Comparison of ENCODE assay signal across 1 cellular context in the genomic region with DNA sequence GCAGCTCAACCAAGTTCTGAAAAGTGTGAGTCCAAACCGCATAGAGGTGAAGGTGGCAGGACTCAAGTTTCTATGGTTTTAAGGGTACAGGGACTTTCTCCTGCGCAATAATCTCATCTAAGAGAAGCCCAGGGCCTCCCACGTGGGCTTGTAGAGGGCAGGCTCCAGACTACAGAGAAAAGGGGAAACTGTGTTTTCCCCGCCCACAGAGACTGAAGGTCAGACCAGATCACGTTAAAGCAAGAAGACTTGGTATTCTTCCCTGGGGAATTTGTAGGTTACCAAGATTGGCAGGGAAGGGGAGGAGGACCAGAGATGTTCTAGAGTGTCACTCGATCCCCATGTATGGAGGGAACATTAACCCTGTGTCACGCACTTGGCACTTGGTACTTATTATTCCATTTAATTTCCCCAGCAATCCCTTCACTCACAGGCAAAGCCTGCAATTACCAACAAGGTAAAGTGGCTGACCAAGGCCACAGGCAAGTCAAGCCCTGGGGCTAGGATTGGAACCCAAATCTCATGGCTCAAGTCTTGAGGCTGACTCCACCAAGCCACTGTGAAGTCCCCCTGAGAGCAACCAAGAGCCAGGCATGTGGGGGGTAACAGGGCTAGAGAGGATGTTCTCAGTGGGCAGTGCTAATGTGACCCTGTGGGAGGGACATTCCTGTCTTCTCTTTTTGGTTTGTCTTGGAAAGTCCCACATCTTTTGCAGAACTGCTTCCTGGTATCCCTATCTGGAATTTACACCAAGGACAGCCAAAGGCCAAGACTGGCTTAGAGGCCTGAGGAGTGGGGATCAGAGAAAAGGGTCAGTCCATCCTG.
A peak's percentile ranks its signal among the peaks of the same experiment; 100 is the strongest.
TF ChIP-seq lines count a peak whose summit lies in the region.

No MANE protein-coding gene starts in this region.

TF ChIP-seq in GM12878, 131 proteins besides CTCF, POLR2A, EP300 and RAD21 (continued from another document and continues in another):
- TF ChIP-seq, protein P1, sequence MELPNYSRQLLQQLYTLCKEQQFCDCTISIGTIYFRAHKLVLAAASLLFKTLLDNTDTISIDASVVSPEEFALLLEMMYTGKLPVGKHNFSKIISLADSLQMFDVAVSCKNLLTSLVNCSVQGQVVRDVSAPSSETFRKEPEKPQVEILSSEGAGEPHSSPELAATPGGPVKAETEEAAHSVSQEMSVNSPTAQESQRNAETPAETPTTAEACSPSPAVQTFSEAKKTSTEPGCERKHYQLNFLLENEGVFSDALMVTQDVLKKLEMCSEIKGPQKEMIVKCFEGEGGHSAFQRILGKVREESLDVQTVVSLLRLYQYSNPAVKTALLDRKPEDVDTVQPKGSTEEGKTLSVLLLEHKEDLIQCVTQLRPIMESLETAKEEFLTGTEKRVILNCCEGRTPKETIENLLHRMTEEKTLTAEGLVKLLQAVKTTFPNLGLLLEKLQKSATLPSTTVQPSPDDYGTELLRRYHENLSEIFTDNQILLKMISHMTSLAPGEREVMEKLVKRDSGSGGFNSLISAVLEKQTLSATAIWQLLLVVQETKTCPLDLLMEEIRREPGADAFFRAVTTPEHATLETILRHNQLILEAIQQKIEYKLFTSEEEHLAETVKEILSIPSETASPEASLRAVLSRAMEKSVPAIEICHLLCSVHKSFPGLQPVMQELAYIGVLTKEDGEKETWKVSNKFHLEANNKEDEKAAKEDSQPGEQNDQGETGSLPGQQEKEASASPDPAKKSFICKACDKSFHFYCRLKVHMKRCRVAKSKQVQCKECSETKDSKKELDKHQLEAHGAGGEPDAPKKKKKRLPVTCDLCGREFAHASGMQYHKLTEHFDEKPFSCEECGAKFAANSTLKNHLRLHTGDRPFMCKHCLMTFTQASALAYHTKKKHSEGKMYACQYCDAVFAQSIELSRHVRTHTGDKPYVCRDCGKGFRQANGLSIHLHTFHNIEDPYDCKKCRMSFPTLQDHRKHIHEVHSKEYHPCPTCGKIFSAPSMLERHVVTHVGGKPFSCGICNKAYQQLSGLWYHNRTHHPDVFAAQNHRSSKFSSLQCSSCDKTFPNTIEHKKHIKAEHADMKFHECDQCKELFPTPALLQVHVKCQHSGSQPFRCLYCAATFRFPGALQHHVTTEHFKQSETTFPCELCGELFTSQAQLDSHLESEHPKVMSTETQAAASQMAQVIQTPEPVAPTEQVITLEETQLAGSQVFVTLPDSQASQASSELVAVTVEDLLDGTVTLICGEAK (IDR thresholded peaks at IDR 0.05; ENCODE audit: borderline replicate concordance) = no peak
- TF ChIP-seq YY1 (IDR thresholded peaks at IDR 0.05; ENCODE audit: low read depth, low read length) (no peak), POU2F2 (IDR thresholded peaks at IDR 0.05; ENCODE audit: borderline replicate concordance, low read depth, low read length) (no peak), POLR2AphosphoS5 (IDR thresholded peaks at IDR 0.05; ENCODE audit: low read length) (no peak), PML (IDR thresholded peaks at IDR 0.05; ENCODE audit: low read length) (peak; percentile 38; the same call in 1 of the 2 replicates), WRNIP1 (IDR thresholded peaks at IDR 0.05; ENCODE audit: borderline replicate concordance, low read depth, low read length) (no peak), BCLAF1 (IDR thresholded peaks at IDR 0.05) (no peak), SIX5 (IDR thresholded peaks at IDR 0.05; ENCODE audit: low read depth, low read length, severe bottlenecking) (no peak), SRF (IDR thresholded peaks at IDR 0.05; ENCODE audit: low read depth in 2 of 2, low read length in 2 of 2) (no peak), NR2C2 (IDR thresholded peaks at IDR 0.05; ENCODE audit: borderline replicate concordance, control insufficient read depth, insufficient read length, low read depth) (no peak), PAX8 (IDR thresholded peaks at IDR 0.05) (no peak), POLR2AphosphoS2 (IDR thresholded peaks at IDR 0.05; ENCODE audit: low read depth, low read length) (no peak), NFIC (IDR thresholded peaks at IDR 0.05; ENCODE audit: low read depth, low read length) (peak; percentile 74), RFX5 (IDR thresholded peaks at IDR 0.05; ENCODE audit: low read depth, low read length) (no peak), SP1 (IDR thresholded peaks at IDR 0.05; ENCODE audit: low read depth, low read length) (no peak), SIN3A (IDR thresholded peaks at IDR 0.05; ENCODE audit: low read depth, low read length) (no peak), LARP7 (IDR thresholded peaks at IDR 0.05) (no peak), HSF1 (IDR thresholded peaks at IDR 0.05; ENCODE audit: low read depth, low read length) (no peak), CBX5 (IDR thresholded peaks at IDR 0.05; ENCODE audit: low read depth) (no peak), KDM1A (IDR thresholded peaks at IDR 0.05; ENCODE audit: borderline replicate concordance) (no peak)
- TF ChIP-seq, protein P2, sequence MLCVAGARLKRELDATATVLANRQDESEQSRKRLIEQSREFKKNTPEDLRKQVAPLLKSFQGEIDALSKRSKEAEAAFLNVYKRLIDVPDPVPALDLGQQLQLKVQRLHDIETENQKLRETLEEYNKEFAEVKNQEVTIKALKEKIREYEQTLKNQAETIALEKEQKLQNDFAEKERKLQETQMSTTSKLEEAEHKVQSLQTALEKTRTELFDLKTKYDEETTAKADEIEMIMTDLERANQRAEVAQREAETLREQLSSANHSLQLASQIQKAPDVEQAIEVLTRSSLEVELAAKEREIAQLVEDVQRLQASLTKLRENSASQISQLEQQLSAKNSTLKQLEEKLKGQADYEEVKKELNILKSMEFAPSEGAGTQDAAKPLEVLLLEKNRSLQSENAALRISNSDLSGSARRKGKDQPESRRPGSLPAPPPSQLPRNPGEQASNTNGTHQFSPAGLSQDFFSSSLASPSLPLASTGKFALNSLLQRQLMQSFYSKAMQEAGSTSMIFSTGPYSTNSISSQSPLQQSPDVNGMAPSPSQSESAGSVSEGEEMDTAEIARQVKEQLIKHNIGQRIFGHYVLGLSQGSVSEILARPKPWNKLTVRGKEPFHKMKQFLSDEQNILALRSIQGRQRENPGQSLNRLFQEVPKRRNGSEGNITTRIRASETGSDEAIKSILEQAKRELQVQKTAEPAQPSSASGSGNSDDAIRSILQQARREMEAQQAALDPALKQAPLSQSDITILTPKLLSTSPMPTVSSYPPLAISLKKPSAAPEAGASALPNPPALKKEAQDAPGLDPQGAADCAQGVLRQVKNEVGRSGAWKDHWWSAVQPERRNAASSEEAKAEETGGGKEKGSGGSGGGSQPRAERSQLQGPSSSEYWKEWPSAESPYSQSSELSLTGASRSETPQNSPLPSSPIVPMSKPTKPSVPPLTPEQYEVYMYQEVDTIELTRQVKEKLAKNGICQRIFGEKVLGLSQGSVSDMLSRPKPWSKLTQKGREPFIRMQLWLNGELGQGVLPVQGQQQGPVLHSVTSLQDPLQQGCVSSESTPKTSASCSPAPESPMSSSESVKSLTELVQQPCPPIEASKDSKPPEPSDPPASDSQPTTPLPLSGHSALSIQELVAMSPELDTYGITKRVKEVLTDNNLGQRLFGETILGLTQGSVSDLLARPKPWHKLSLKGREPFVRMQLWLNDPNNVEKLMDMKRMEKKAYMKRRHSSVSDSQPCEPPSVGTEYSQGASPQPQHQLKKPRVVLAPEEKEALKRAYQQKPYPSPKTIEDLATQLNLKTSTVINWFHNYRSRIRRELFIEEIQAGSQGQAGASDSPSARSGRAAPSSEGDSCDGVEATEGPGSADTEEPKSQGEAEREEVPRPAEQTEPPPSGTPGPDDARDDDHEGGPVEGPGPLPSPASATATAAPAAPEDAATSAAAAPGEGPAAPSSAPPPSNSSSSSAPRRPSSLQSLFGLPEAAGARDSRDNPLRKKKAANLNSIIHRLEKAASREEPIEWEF (IDR thresholded peaks at IDR 0.05; ENCODE audit: insufficient replicate concordance, low read depth, low read length) = no peak
- TF ChIP-seq, protein P3, sequence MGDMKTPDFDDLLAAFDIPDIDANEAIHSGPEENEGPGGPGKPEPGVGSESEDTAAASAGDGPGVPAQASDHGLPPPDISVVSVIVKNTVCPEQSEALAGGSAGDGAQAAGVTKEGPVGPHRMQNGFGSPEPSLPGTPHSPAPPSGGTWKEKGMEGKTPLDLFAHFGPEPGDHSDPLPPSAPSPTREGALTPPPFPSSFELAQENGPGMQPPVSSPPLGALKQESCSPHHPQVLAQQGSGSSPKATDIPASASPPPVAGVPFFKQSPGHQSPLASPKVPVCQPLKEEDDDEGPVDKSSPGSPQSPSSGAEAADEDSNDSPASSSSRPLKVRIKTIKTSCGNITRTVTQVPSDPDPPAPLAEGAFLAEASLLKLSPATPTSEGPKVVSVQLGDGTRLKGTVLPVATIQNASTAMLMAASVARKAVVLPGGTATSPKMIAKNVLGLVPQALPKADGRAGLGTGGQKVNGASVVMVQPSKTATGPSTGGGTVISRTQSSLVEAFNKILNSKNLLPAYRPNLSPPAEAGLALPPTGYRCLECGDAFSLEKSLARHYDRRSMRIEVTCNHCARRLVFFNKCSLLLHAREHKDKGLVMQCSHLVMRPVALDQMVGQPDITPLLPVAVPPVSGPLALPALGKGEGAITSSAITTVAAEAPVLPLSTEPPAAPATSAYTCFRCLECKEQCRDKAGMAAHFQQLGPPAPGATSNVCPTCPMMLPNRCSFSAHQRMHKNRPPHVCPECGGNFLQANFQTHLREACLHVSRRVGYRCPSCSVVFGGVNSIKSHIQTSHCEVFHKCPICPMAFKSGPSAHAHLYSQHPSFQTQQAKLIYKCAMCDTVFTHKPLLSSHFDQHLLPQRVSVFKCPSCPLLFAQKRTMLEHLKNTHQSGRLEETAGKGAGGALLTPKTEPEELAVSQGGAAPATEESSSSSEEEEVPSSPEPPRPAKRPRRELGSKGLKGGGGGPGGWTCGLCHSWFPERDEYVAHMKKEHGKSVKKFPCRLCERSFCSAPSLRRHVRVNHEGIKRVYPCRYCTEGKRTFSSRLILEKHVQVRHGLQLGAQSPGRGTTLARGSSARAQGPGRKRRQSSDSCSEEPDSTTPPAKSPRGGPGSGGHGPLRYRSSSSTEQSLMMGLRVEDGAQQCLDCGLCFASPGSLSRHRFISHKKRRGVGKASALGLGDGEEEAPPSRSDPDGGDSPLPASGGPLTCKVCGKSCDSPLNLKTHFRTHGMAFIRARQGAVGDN (IDR thresholded peaks at IDR 0.05) = peak; percentile 70; the same call in 1 of the 2 replicates
- TF ChIP-seq, protein P4, sequence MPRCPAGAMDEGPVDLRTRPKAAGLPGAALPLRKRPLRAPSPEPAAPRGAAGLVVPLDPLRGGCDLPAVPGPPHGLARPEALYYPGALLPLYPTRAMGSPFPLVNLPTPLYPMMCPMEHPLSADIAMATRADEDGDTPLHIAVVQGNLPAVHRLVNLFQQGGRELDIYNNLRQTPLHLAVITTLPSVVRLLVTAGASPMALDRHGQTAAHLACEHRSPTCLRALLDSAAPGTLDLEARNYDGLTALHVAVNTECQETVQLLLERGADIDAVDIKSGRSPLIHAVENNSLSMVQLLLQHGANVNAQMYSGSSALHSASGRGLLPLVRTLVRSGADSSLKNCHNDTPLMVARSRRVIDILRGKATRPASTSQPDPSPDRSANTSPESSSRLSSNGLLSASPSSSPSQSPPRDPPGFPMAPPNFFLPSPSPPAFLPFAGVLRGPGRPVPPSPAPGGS (IDR thresholded peaks at IDR 0.05; ENCODE audit: borderline replicate concordance, insufficient read depth, low read depth, low read length, poor library complexity, severe bottlenecking) = no peak
- TF ChIP-seq, protein P5, sequence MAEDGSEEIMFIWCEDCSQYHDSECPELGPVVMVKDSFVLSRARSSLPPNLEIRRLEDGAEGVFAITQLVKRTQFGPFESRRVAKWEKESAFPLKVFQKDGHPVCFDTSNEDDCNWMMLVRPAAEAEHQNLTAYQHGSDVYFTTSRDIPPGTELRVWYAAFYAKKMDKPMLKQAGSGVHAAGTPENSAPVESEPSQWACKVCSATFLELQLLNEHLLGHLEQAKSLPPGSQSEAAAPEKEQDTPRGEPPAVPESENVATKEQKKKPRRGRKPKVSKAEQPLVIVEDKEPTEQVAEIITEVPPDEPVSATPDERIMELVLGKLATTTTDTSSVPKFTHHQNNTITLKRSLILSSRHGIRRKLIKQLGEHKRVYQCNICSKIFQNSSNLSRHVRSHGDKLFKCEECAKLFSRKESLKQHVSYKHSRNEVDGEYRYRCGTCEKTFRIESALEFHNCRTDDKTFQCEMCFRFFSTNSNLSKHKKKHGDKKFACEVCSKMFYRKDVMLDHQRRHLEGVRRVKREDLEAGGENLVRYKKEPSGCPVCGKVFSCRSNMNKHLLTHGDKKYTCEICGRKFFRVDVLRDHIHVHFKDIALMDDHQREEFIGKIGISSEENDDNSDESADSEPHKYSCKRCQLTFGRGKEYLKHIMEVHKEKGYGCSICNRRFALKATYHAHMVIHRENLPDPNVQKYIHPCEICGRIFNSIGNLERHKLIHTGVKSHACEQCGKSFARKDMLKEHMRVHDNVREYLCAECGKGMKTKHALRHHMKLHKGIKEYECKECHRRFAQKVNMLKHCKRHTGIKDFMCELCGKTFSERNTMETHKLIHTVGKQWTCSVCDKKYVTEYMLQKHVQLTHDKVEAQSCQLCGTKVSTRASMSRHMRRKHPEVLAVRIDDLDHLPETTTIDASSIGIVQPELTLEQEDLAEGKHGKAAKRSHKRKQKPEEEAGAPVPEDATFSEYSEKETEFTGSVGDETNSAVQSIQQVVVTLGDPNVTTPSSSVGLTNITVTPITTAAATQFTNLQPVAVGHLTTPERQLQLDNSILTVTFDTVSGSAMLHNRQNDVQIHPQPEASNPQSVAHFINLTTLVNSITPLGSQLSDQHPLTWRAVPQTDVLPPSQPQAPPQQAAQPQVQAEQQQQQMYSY (CRISPR knock-in tag; IDR thresholded peaks at IDR 0.05) = no peak
